In genomic region chr1:67479146-67479891, GRCh38 we compare ENCODE assay signal across 8 cellular contexts. TPM values are rescaled to one million over a fixed set of nuclear protein-coding genes. Genes with fewer than 3 reads are reported as not detected.
DNase-seq lines count a peak whose midpoint lies in the region; ATAC-seq and TF ChIP-seq lines count a peak whose summit lies in the region.
"Had no signal": no experiment of that assay in that cellular context is flagged by ENCODE, and none has a peak within 500 bp of the region (broad histone marks: within the 10 kb centered on the region; RNA-seq: fewer than 3 reads in every experiment).

No MANE protein-coding gene starts in this region.

- no peak overlapping the region for H3K27ac ChIP-seq in HCT116 (ENCODE audit: low read depth, low read length)
- H3K27ac ChIP-seq in foreskin keratinocyte, result no peak overlapping the region

- H3K4me3 ChIP-seq in HCT116 (replicated peaks in 1 of 2; ENCODE audit: low read depth in 1 of 2, low read length in 2 of 2), result no peak overlapping the region

- no TSS peak for BruUV-seq in HCT116 (replicated peaks; lab: Mats Ljungman, UMichigan)

- no peaks in the 10 kb centered on the region for H3K9me2 ChIP-seq in HCT116 (ENCODE audit: insufficient read depth)

- no peaks in the 10 kb centered on the region for H3K36me3 ChIP-seq in HCT116 (ENCODE audit: control insufficient read depth in 1 of 2, insufficient read depth in 2 of 2, low read length in 2 of 2)

- H3K27me3 ChIP-seq in HCT116 (ENCODE audit: insufficient read depth, low read length) (no peaks in the 10 kb centered on the region), foreskin keratinocyte (no peaks in the 10 kb centered on the region)

- TF ChIP-seq CTCF in HCT116 (IDR thresholded peaks at IDR 0.05 in 2 of 3, conservative IDR thresholded peaks at IDR 0.05 in 1 of 3; ENCODE audit: borderline replicate concordance in 1 of 3, insufficient read depth in 1 of 3, low read depth in 2 of 3, low read length in 2 of 3) (no peak), foreskin keratinocyte (conservative IDR thresholded peaks at IDR 0.05) (no peak)

- RAD21 ChIA-PET in HCT116 (lab: Charles Lee; ENCODE audit: low non-redundant PET in 1 of 2, low total read pairs in 2 of 2, uncharacterized antibody in 2 of 2, unreplicated experiment in 2 of 2), result interaction anchor here in 1 of 2 experiments (0.7 kb wide), 1 partner anchor 17 kb away, joined by 4 read pairs; no protein-coding TSS in a partner anchor

- H3K4me2 ChIP-seq in HCT116 (ENCODE audit: low read length), result no peak overlapping the region; the same call in 1 of the 2 replicates

- no peak overlapping the region for H3K9ac ChIP-seq in HCT116 (ENCODE audit: low read length)

- TF ChIP-seq POLR2A in HCT116 (IDR thresholded peaks at IDR 0.05; ENCODE audit: borderline replicate concordance, extremely low read depth, insufficient read depth, insufficient read length), result no peak

- CTCF ChIA-PET in HCT116 (lab: Charles Lee), result interaction anchor here (0.6 to 1.6 kb wide), 3 partner anchors 18 to 266 kb away, joined by 3 to 4 read pairs (median 3); no protein-coding TSS in a partner anchor

- H4K20me1 ChIP-seq in HCT116 (ENCODE audit: insufficient read depth), result no peaks in the 10 kb centered on the region

- H2AFZ ChIP-seq in HCT116 (ENCODE audit: low read depth, low read length, poor library complexity, severe bottlenecking), result peak overlapping the region; percentile 70

- POLR2A ChIA-PET in HCT116 (lab: Charles Lee), result no interaction called here

- intact Hi-C loops in HCT116 (cut with micrococcal nuclease), result no loop called here

- ATAC-seq in HCT116 (peak; percentile 66), foreskin keratinocyte (peak; percentile 70), GM18498 (IDR thresholded peaks at IDR 0.05; ENCODE audit: unreplicated experiment) (no peak)
- ATAC-seq: left colon had no signal

- H3K79me2 ChIP-seq in HCT116 (ENCODE audit: insufficient read depth, low read length), result no peaks in the 10 kb centered on the region

- H3K9me3 ChIP-seq in HCT116 (ENCODE audit: control insufficient read depth in 1 of 2, insufficient read depth in 1 of 2, low read depth in 1 of 2, low read length in 2 of 2), result no peaks in the 10 kb centered on the region

- TF ChIP-seq RAD21 in HCT116 (IDR thresholded peaks at IDR 0.05; ENCODE audit: low read depth), result no peak

- DNase-seq in HCT116 (ENCODE audit: low read depth, low spot score) (no peak), RPMI7951 (ENCODE audit: low read depth) (peak; percentile 47), foreskin keratinocyte (peak in 1 of 2 donors; percentile 40), Kasumi-1 (lab: John Stamatoyannopoulos, UW) (no peak), foreskin melanocyte (no peak)
- peak; percentile 34 for DNase-seq in stimulated activated CD8-positive, alpha-beta memory T cell treated with anti-CD3 and anti-CD28 coated beads, Interleukin-4, amount 100 ng/mL, for 48 hours
- DNase-seq: left colon had no signal

- H3K4me1 ChIP-seq in HCT116 (ENCODE audit: control insufficient read depth in 1 of 2, insufficient read depth in 2 of 2, low read length in 2 of 2), result peaks cover 0 to 4% of the 10 kb centered on the region in 2 experiments; a peak in 1 of 4 replicates
- H3K4me1 ChIP-seq in foreskin keratinocyte, result no peaks in the 10 kb centered on the region

TF ChIP-seq in HCT116, 20 proteins besides CTCF, POLR2A, EP300 and RAD21:
- TF ChIP-seq ZBTB33 (IDR thresholded peaks at IDR 0.05; ENCODE audit: extremely low read depth, insufficient replicate concordance, low read length), result no peak
- TF ChIP-seq SP1 (IDR thresholded peaks at IDR 0.05; ENCODE audit: low read depth), result no peak
- TF ChIP-seq TCF7L2 (IDR thresholded peaks at IDR 0.05; ENCODE audit: borderline replicate concordance, extremely low read depth, insufficient read depth, insufficient read length), result no peak
- TF ChIP-seq MAX (IDR thresholded peaks at IDR 0.05), result peak; percentile 58; the same call in 1 of the 2 replicates
- TF ChIP-seq FOSL1 (IDR thresholded peaks at IDR 0.05; ENCODE audit: low read depth), result no peak
- TF ChIP-seq CBX3 (IDR thresholded peaks at IDR 0.05; ENCODE audit: low read depth), result no peak

RNA-seq across cellular contexts. Expression of gene SERBP1, which starts 49.1 kb away (rescaled TPM):
- total RNA-seq in HCT116 (2021; ENCODE audit: unreplicated experiment), result 325 TPM
- polyA plus RNA-seq in HCT116 (2012), result 177 and 209 TPM in 2 replicates
- 246 and 260 TPM in 2 replicates for total RNA-seq in RPMI7951 (2014; rRNA removed; shearing (Covaris generic))
- total RNA-seq in foreskin keratinocyte, result 278 and 366 TPM in 2 replicates
- 212 and 259 TPM in 2 replicates for polyA plus RNA-seq in foreskin keratinocyte

Comparison
In these comparisons a context has a peak if more than half of its experiments do, and no peak if none do; other contexts are left out.
1. DNase-seq: peak in RPMI7951 (single experiment) and stimulated activated CD8-positive, alpha-beta memory T cell treated with anti-CD3 and anti-CD28 coated beads, Interleukin-4, amount 100 ng/mL, for 48 hours (single experiment); none in HCT116 (single experiment), Kasumi-1 (0 of 2) and foreskin melanocyte (single experiment).